In genomic region chr13:48398450-48399095, GRCh38 we compare ENCODE assay signal across 15 cellular contexts. TPM values are rescaled to one million over a fixed set of nuclear protein-coding genes. Genes with fewer than 3 reads are reported as not detected.
DNase-seq lines count a peak whose midpoint lies in the region; ATAC-seq, FAIRE-seq and TF ChIP-seq lines count a peak whose summit lies in the region.
"Had no signal": no experiment of that assay in that cellular context is flagged by ENCODE, and none has a peak within 500 bp of the region (broad histone marks: within the 10 kb centered on the region; RNA-seq: fewer than 3 reads in every experiment).

No MANE protein-coding gene starts in this region.

- H3K9me3 Mint-ChIP-seq in naive thymus-derived CD4-positive, alpha-beta T cell: peaks cover 0 to 17% (median 6%) of the 10 kb centered on the region in 11 donors

- no TSS peak for BruUV-seq in endothelial cell of umbilical vein (replicated peaks; lab: Mats Ljungman, UMichigan)

- no peaks in the 10 kb centered on the region for H3K9me1 ChIP-seq in endothelial cell of umbilical vein (replicated peaks; ENCODE audit: control insufficient read depth, extremely low read depth, insufficient read depth, low read length)

- intact Hi-C loops in endothelial cell of umbilical vein (cut with micrococcal nuclease): no loop called here
- intact Hi-C loops in naive thymus-derived CD4-positive, alpha-beta T cell (cut with micrococcal nuclease): no loop called here

- TF ChIP-seq CTCF in AG10803 (conservative IDR thresholded peaks at IDR 0.05; ENCODE audit: low read length): no peak
- no peak for TF ChIP-seq CTCF in endothelial cell of umbilical vein (IDR thresholded peaks at IDR 0.05; ENCODE audit: extremely low read depth in 1 of 2, insufficient read depth in 1 of 2, low read depth in 1 of 2, low read length in 2 of 2)

- no peaks in the 10 kb centered on the region for H3K27me3 ChIP-seq in endothelial cell of umbilical vein (ENCODE audit: control insufficient read depth in 2 of 2, insufficient read depth in 2 of 2, low read length in 2 of 2)
- no peaks in the 10 kb centered on the region for H3K27me3 ChIP-seq in naive thymus-derived CD4-positive, alpha-beta T cell (ENCODE audit: control insufficient read depth in 2 of 2, insufficient read depth in 2 of 2, low read length in 2 of 2)
- H3K27me3 ChIP-seq: hepatocyte had no signal

- POLR2A ChIA-PET in endothelial cell of umbilical vein (lab: Charles Lee): interaction anchor here (1.1 kb wide), 1 partner anchor 134 kb away, joined by 3 read pairs; no protein-coding TSS in a partner anchor
- POLR2A ChIA-PET in naive thymus-derived CD4-positive, alpha-beta T cell (lab: Charles Lee): interaction anchor here (1.2 to 2.7 kb wide), 2 partner anchors 94 to 133 kb away, joined by 6 to 13 read pairs; no protein-coding TSS in a partner anchor

- no peaks in the 10 kb centered on the region for H4K20me1 ChIP-seq in endothelial cell of umbilical vein (replicated peaks; ENCODE audit: control insufficient read depth, extremely low read depth, insufficient read depth, low read length)

- peaks cover 44% of the 10 kb centered on the region for H3K4me1 ChIP-seq in endothelial cell of umbilical vein (ENCODE audit: control insufficient read depth, extremely low read depth, insufficient read depth, low read length)
- peaks cover 23 to 34% of the 10 kb centered on the region in 2 donors for H3K4me1 ChIP-seq in naive thymus-derived CD4-positive, alpha-beta T cell (ENCODE audit: control insufficient read depth in 2 of 2, insufficient read depth in 2 of 2, low read length in 2 of 2)

- no peak for TF ChIP-seq POLR2A in endothelial cell of umbilical vein (IDR thresholded peaks at IDR 0.05; ENCODE audit: low read depth, low read length)

- DNase-seq in AG10803 (ENCODE audit: low read depth) (peak; percentile 36), LHCN-M2 (ENCODE audit: low read depth) (peak; percentile 24), endothelial cell of umbilical vein (ENCODE audit: low read depth, low spot score) (peak; percentile 46), NCI-H526 (lab: John Stamatoyannopoulos, UW) (no peak), NCI-H69 (lab: John Stamatoyannopoulos, UW) (no peak)
- DNase-seq in naive thymus-derived CD4-positive, alpha-beta T cell: no peak
- no peak for DNase-seq in activated effector memory CD4-positive, alpha-beta T cell treated with Interleukin-2 at 50 U/mL for 16 hours
- DNase-seq: activated CD4-positive, alpha-beta T cell treated with anti-CD3 and anti-CD28 coated beads for 1 hour; activated T-cell treated with anti-CD3 and anti-CD28 coated beads, Interleukin-2, amount 50 U/mL, for 1 hour; effector CD8-positive, alpha-beta T cell had no signal

- FAIRE-seq in endothelial cell of umbilical vein (lab: Jason Lieb, UNC): no peak
- FAIRE-seq: GM12892 had no signal

- no peak overlapping the region for H3K4me2 ChIP-seq in endothelial cell of umbilical vein (ENCODE audit: insufficient read depth, low read length)
- H3K4me2 ChIP-seq: hepatocyte had no signal

- peaks cover 0 to 2% of the 10 kb centered on the region in 2 experiments for H3K36me3 ChIP-seq in endothelial cell of umbilical vein (ENCODE audit: control insufficient read depth in 2 of 2, extremely low read depth in 1 of 2, insufficient read depth in 2 of 2, low read length in 2 of 2)
- H3K36me3 ChIP-seq in naive thymus-derived CD4-positive, alpha-beta T cell (ENCODE audit: control insufficient read depth in 2 of 3, insufficient read depth in 3 of 3, low read length in 3 of 3): no peaks in the 10 kb centered on the region

- H3K27ac Mint-ChIP-seq in naive thymus-derived CD4-positive, alpha-beta T cell: peak overlapping the region in 8 of 9 donors; percentile 7 to 90 (median 44)
- H3K27ac Mint-ChIP-seq: memory B cell, type B pancreatic cell had no signal

- H3K4me1 Mint-ChIP-seq in naive thymus-derived CD4-positive, alpha-beta T cell: peaks cover 15 to 55% (median 40%) of the 10 kb centered on the region in 7 donors

- H3K27me3 Mint-ChIP-seq in naive thymus-derived CD4-positive, alpha-beta T cell: no peaks in the 10 kb centered on the region
- H3K27me3 Mint-ChIP-seq: memory B cell, type B pancreatic cell had no signal

- H3K4me3 ChIP-seq in AG10803 (ENCODE audit: low read length): no peak overlapping the region
- H3K4me3 ChIP-seq in endothelial cell of umbilical vein (replicated peaks in 1 of 3; ENCODE audit: insufficient read depth in 1 of 3, low read depth in 1 of 3, low read length in 3 of 3): no peak overlapping the region
- no peak overlapping the region for H3K4me3 ChIP-seq in naive thymus-derived CD4-positive, alpha-beta T cell (ENCODE audit: low read length)
- H3K4me3 ChIP-seq: hepatocyte had no signal

- peaks cover 14 to 36% (median 23%) of the 10 kb centered on the region in 5 donors for H3K36me3 Mint-ChIP-seq in naive thymus-derived CD4-positive, alpha-beta T cell

- no peak overlapping the region for H3K27ac ChIP-seq in endothelial cell of umbilical vein (ENCODE audit: insufficient read depth, low read depth, low read length)
- H3K27ac ChIP-seq in naive thymus-derived CD4-positive, alpha-beta T cell (ENCODE audit: low read depth, low read length): no peak overlapping the region
- H3K27ac ChIP-seq: hepatocyte had no signal

- no peaks in the 10 kb centered on the region for H3K9me3 ChIP-seq in endothelial cell of umbilical vein (replicated peaks; ENCODE audit: control insufficient read depth, insufficient read depth, low read length)
- no peaks in the 10 kb centered on the region for H3K9me3 ChIP-seq in naive thymus-derived CD4-positive, alpha-beta T cell (ENCODE audit: control insufficient read depth in 2 of 3, low read length in 3 of 3)

- no peak overlapping the region for H3K9ac ChIP-seq in endothelial cell of umbilical vein (replicated peaks; ENCODE audit: extremely low read depth, insufficient read depth, low read length)

- H2AFZ ChIP-seq in endothelial cell of umbilical vein (ENCODE audit: low read depth, low read length): no peak overlapping the region
- H2AFZ ChIP-seq: hepatocyte had no signal

- ATAC-seq in naive thymus-derived CD4-positive, alpha-beta T cell: no peak
- ATAC-seq in GM21381 (IDR thresholded peaks at IDR 0.05; ENCODE audit: unreplicated experiment): no peak

- no peak overlapping the region for H3K4me3 Mint-ChIP-seq in naive thymus-derived CD4-positive, alpha-beta T cell
- H3K4me3 Mint-ChIP-seq: memory B cell, type B pancreatic cell had no signal

- dilution Hi-C loops in endothelial cell of umbilical vein (cut with MboI; ENCODE audit: extremely low pct_ligation_motif_present, low sequenced_read_pairs): no loop called here

- CTCF ChIA-PET in endothelial cell of umbilical vein (lab: Charles Lee): interaction anchor here (0.8 to 2.8 kb wide), 12 partner anchors 9 to 182 kb away, joined by 3 to 23 read pairs (median 4); partner anchors contain the start of gene LPAR6
- CTCF ChIA-PET in naive thymus-derived CD4-positive, alpha-beta T cell (lab: Charles Lee): interaction anchor here (1.2 to 3.3 kb wide), 2 partner anchors 182 to 185 kb away, joined by 3 to 31 read pairs; no protein-coding TSS in a partner anchor

- H3K79me2 ChIP-seq in endothelial cell of umbilical vein (ENCODE audit: control insufficient read depth, insufficient read depth, low read length): peaks cover 2% of the 10 kb centered on the region
- H3K79me2 ChIP-seq: hepatocyte had no signal

TF ChIP-seq in endothelial cell of umbilical vein, 7 proteins besides CTCF, POLR2A, EP300 and RAD21:
- TF ChIP-seq JUN (IDR thresholded peaks at IDR 0.05; ENCODE audit: borderline replicate concordance, insufficient read depth, insufficient read length, low read depth): no peak
- TF ChIP-seq FOS (IDR thresholded peaks at IDR 0.05; ENCODE audit: borderline replicate concordance, insufficient read depth, low read length): no peak
- TF ChIP-seq EZH2 (IDR thresholded peaks at IDR 0.05; ENCODE audit: borderline replicate concordance, low read depth, low read length, severe bottlenecking): no peak
- no peak for TF ChIP-seq POLR2AphosphoS5 (IDR thresholded peaks at IDR 0.05; ENCODE audit: insufficient read depth, low read depth, low read length)
- no peak for TF ChIP-seq MYC (IDR thresholded peaks at IDR 0.05; ENCODE audit: low read depth, low read length)
- no peak for TF ChIP-seq MAX (IDR thresholded peaks at IDR 0.05; ENCODE audit: insufficient read depth, insufficient read length)
- no peak for TF ChIP-seq GATA2 (IDR thresholded peaks at IDR 0.05; ENCODE audit: insufficient read depth, insufficient read length, low read depth, low read length)

RNA-seq across cellular contexts. Expression of gene LPAR6, which starts 14.3 kb away (rescaled TPM):
- total RNA-seq in LHCN-M2 (2014; rRNA removed) (7.1 and 14.3 TPM in 2 replicates), endothelial cell of umbilical vein (22.3 and 22.9 TPM in 2 replicates)
- 1.2 TPM for polyA plus RNA-seq in LHCN-M2 (2012)
- 12.0 and 14.5 TPM in 2 replicates for polyA plus RNA-seq in endothelial cell of umbilical vein
- 14.7 and 16.3 TPM in 2 replicates for polyA plus RNA-seq in endothelial cell of umbilical vein (2011; cell fraction: cytosol; rRNA removed)
- polyA plus RNA-seq in endothelial cell of umbilical vein (2011; cell fraction: nucleus; rRNA removed): 19.0 and 26.0 TPM in 2 replicates
- polyA plus RNA-seq in endothelial cell of umbilical vein (2012): 16.4 and 17.9 TPM in 2 replicates
- 16.7 and 17.5 TPM in 2 replicates for polyA minus RNA-seq in endothelial cell of umbilical vein
- polyA minus RNA-seq in endothelial cell of umbilical vein (2011; cell fraction: cytosol; rRNA and poly(A)+ RNA removed): not detected
- 20.0 and 23.5 TPM in 2 replicates for polyA minus RNA-seq in endothelial cell of umbilical vein (2011; cell fraction: nucleus; rRNA and poly(A)+ RNA removed)
- 10 to 100 TPM; 24.1 to 60.4 (median 32.8) TPM for total RNA-seq in naive thymus-derived CD4-positive, alpha-beta T cell
- 10 to 100 TPM; 51.0 to 59.8 TPM for polyA plus RNA-seq in naive thymus-derived CD4-positive, alpha-beta T cell

Comparison
In these comparisons a context has a peak if more than half of its experiments do, and no peak if none do; other contexts are left out.
1. DNase-seq: peak in AG10803 (single experiment), LHCN-M2 (single experiment) and endothelial cell of umbilical vein (single experiment); none in naive thymus-derived CD4-positive, alpha-beta T cell (0 of 9), NCI-H526 (0 of 2), NCI-H69 (single experiment) and activated effector memory CD4-positive, alpha-beta T cell treated with Interleukin-2 at 50 U/mL for 16 hours (single experiment).